In genomic region chr17:75574404-75575093, GRCh38 we compare ENCODE assay signal across 29 cellular contexts. TPM values are rescaled to one million over a fixed set of nuclear protein-coding genes. Genes with fewer than 3 reads are reported as not detected.
DNase-seq lines count a peak whose midpoint lies in the region; ATAC-seq and TF ChIP-seq lines count a peak whose summit lies in the region.
"Had no signal": no experiment of that assay in that cellular context is flagged by ENCODE, and none has a peak within 500 bp of the region (broad histone marks: within the 10 kb centered on the region; RNA-seq: fewer than 3 reads in every experiment).

No MANE protein-coding gene starts in this region.

- no peaks in the 10 kb centered on the region for H3K36me3 ChIP-seq in Caco-2 (ENCODE audit: control insufficient read depth, insufficient read depth, low read length)
- no peaks in the 10 kb centered on the region for H3K36me3 ChIP-seq in Panc1 (ENCODE audit: control insufficient read depth, insufficient read depth, low read length)
- no peaks in the 10 kb centered on the region for H3K36me3 ChIP-seq in aorta (ENCODE audit: control insufficient read depth in 1 of 2, insufficient read depth in 2 of 2, low read length in 1 of 2)

- 90 to 91% methylated on average over 26 to 31 of the region's 31 CpGs for WGBS in aorta, 2 donors

- H3K4me1 Mint-ChIP-seq in Caco-2 (ENCODE audit: low read depth, unreplicated experiment), result peaks cover 8% of the 10 kb centered on the region
- H3K4me1 Mint-ChIP-seq: CD8-positive, alpha-beta memory T cell had no signal

- H3K4me1 ChIP-seq in Caco-2, result peaks cover 23% of the 10 kb centered on the region
- H3K4me1 ChIP-seq in Panc1 (ENCODE audit: control insufficient read depth, insufficient read depth, low read length), result no peaks in the 10 kb centered on the region
- no peaks in the 10 kb centered on the region for H3K4me1 ChIP-seq in aorta (ENCODE audit: control insufficient read depth in 1 of 2, insufficient read depth in 2 of 2, low read length in 2 of 2)
- H3K4me1 ChIP-seq: A549 had no signal

- H3K27me3 Mint-ChIP-seq in Caco-2 (ENCODE audit: insufficient read depth, unreplicated experiment), result no peaks in the 10 kb centered on the region
- H3K27me3 Mint-ChIP-seq: CD8-positive, alpha-beta memory T cell had no signal

- peaks cover 64% of the 10 kb centered on the region for H3K36me3 Mint-ChIP-seq in Caco-2 (ENCODE audit: insufficient read depth, unreplicated experiment)

- no peak for TF ChIP-seq CTCF in Caco-2 (IDR thresholded peaks at IDR 0.05; ENCODE audit: insufficient read depth in 1 of 2, low read depth in 1 of 2, low read length in 1 of 2, severe bottlenecking in 1 of 2, unreplicated experiment in 1 of 2)
- TF ChIP-seq CTCF in Panc1 (IDR thresholded peaks at IDR 0.05), result no peak

- in situ Hi-C loops in Panc1 (cut with HindIII; ENCODE audit: low pct_unique_long_range_greater_than_20kb, low sequenced_read_pairs), result no loop called here

- no peak overlapping the region for H3K4me3 Mint-ChIP-seq in Caco-2 (ENCODE audit: unreplicated experiment)
- H3K4me3 Mint-ChIP-seq: CD8-positive, alpha-beta memory T cell had no signal

- H3K27ac ChIP-seq in Panc1 (ENCODE audit: low read length) (no peak overlapping the region), aorta (ENCODE audit: low read depth in 1 of 2, low read length in 2 of 2) (no peak overlapping the region)
- H3K27ac ChIP-seq: A549, C4-2B, PC-9 had no signal

- H3K4me3 ChIP-seq in Caco-2 (ENCODE audit: low read depth, low read length) (no peak overlapping the region), Panc1 (ENCODE audit: low read depth in 2 of 2, low read length in 2 of 2) (no peak overlapping the region), aorta (ENCODE audit: low read length in 2 of 2) (no peak overlapping the region)
- H3K4me3 ChIP-seq: A549, K562, PC-9 had no signal

- no peak for DNase-seq in Caco-2
- no peak for DNase-seq in Panc1 (ENCODE audit: low read depth, low spot score)
- peak; percentile 42 for DNase-seq in left lobe of liver (ENCODE audit: low spot score)
- no peak for DNase-seq in aorta
- no peak for DNase-seq in DMS 273 (lab: John Stamatoyannopoulos, UW; ENCODE audit: unreplicated experiment)
- no peak for DNase-seq in activated gamma-delta T cell treated with Interleukin-2 at 50 U/mL for 16 hours
- no peak for DNase-seq in NCI-H1436 (lab: John Stamatoyannopoulos, UW)
- DNase-seq: AML-193; Calu3; CD8-positive, alpha-beta memory T cell; DMS153; DND-41; Kasumi-1; MV-4-11; NCI-H1105; NCI-H146; NCI-H1930; NCI-H446; NCI-H526; NCI-H82; NK-92 treated with Interleukin-12 subunit alpha and Interleukin-12 subunit beta, amount 100 ng/mL, for 24 hours; PC-9; RPMI8226; SHP77 had no signal

- CTCF ChIA-PET in Caco-2 (lab: Charles Lee) (interaction anchor here (0.6 kb wide), 1 partner anchor 146 kb away, joined by 7 read pairs; no protein-coding TSS in a partner anchor), Panc1 (lab: Charles Lee) (no interaction called here)

- no peaks in the 10 kb centered on the region for H3K9me3 ChIP-seq in Caco-2
- H3K9me3 ChIP-seq in Panc1 (ENCODE audit: control insufficient read depth, insufficient read depth, low read depth, low read length), result no peaks in the 10 kb centered on the region
- no peaks in the 10 kb centered on the region for H3K9me3 ChIP-seq in aorta (ENCODE audit: control insufficient read depth, low read length)
- H3K9me3 ChIP-seq: A549 had no signal

- no peak for ATAC-seq in Panc1
- no peak for ATAC-seq in left lobe of liver
- peak; percentile 37 for ATAC-seq in aorta (ENCODE audit: low FRiP score)
- ATAC-seq: K562 had no signal

- TSS peak; percentile 41 for BruUV-seq in Caco-2 (replicated peaks; lab: Mats Ljungman, UMichigan)
- TSS peak; percentile 70 for BruUV-seq in Panc1 (replicated peaks; lab: Mats Ljungman, UMichigan)

- H3K27me3 ChIP-seq in Caco-2 (replicated peaks; ENCODE audit: control insufficient read depth, insufficient read depth, low read length), result no peaks in the 10 kb centered on the region
- H3K27me3 ChIP-seq in Panc1 (ENCODE audit: control insufficient read depth, insufficient read depth, low read length), result no peaks in the 10 kb centered on the region
- no peaks in the 10 kb centered on the region for H3K27me3 ChIP-seq in aorta (ENCODE audit: control insufficient read depth in 1 of 2, insufficient read depth in 2 of 2, low read length in 1 of 2)

- POLR2A ChIA-PET in Caco-2 (lab: Charles Lee) (no interaction called here), Panc1 (lab: Charles Lee) (no interaction called here)

- no peaks in the 10 kb centered on the region for H3K9me3 Mint-ChIP-seq in Caco-2 (ENCODE audit: unreplicated experiment)
- H3K9me3 Mint-ChIP-seq: CD8-positive, alpha-beta memory T cell had no signal

- intact Hi-C loops in Caco-2 (cut with micrococcal nuclease; ENCODE audit: unreplicated experiment), result no loop called here
- intact Hi-C loops in Panc1 (cut with micrococcal nuclease; ENCODE audit: unreplicated experiment), result no loop called here
- intact Hi-C loops in aorta (cut with DNase I), result no loop called here

- no peak overlapping the region for H3K27ac Mint-ChIP-seq in Caco-2 (ENCODE audit: unreplicated experiment)

RNA-seq across cellular contexts. Expression of gene MYO15B, which starts 13.1 kb away (rescaled TPM):
- total RNA-seq in Caco-2 (2022) (12.3 and 24.4 TPM in 2 replicates), Panc1 (2021; ENCODE audit: unreplicated experiment) (26.5 TPM), left lobe of liver (34.2 TPM), aorta (100 to 1,000 TPM; 113 to 279 TPM)
- polyA plus RNA-seq in Panc1 (2012; ENCODE audit: insufficient read length), result 26.4 TPM
- 100 to 1,000 TPM; 125 to 151 TPM for polyA plus RNA-seq in aorta

RNA-seq across cellular contexts. Expression of gene LLGL2, which starts 49.1 kb away (rescaled TPM):
- total RNA-seq in Caco-2 (2022) (165 and 179 TPM in 2 replicates), Panc1 (2021; ENCODE audit: unreplicated experiment) (201 TPM), left lobe of liver (90.6 TPM), aorta (10 to 100 TPM in 1 of 2 donors, 1 to 10 TPM in 1; 9.7 to 11.1 TPM)
- 233 TPM for polyA plus RNA-seq in Panc1 (2012; ENCODE audit: insufficient read length)
- 10 to 100 TPM; 10.1 to 14.4 TPM for polyA plus RNA-seq in aorta

RNA-seq across cellular contexts. Expression of gene TSEN54, which starts 58.2 kb away (rescaled TPM):
- total RNA-seq in Caco-2 (2022) (71.3 and 74.5 TPM in 2 replicates), Panc1 (2021; ENCODE audit: unreplicated experiment) (78.7 TPM), left lobe of liver (15.9 TPM), aorta (10 to 100 TPM; 10.8 to 14.0 TPM)
- 50.8 TPM for polyA plus RNA-seq in Panc1 (2012; ENCODE audit: insufficient read length)
- polyA plus RNA-seq in aorta, result 10 to 100 TPM in 1 of 2 donors, 1 to 10 TPM in 1; 8.8 to 27.3 TPM

RNA-seq across cellular contexts. Expression of gene SMIM5, which starts 58.7 kb away (rescaled TPM):
- total RNA-seq in Caco-2 (2022) (0.20 TPM in 1 of 2 replicates, not detected in the other), Panc1 (2021; ENCODE audit: unreplicated experiment) (0.10 TPM), left lobe of liver (0.13 TPM), aorta (1 to 10 TPM in 1 of 2 donors, under 1 TPM in 1; 0.23 to 1.2 TPM)
- polyA plus RNA-seq in Panc1 (2012; ENCODE audit: insufficient read length), result 0.24 TPM
- 1 to 10 TPM in 1 of 2 donors, under 1 TPM in 1; 0.05 to 2.1 TPM for polyA plus RNA-seq in aorta
- total RNA-seq: H1, K562, SK-MEL-5 had no signal
- polyA plus RNA-seq: H1 had no signal

RNA-seq across cellular contexts. Expression of gene CASKIN2, which starts 59.2 kb away (rescaled TPM):
- total RNA-seq in Caco-2 (2022) (41.8 and 48.9 TPM in 2 replicates), Panc1 (2021; ENCODE audit: unreplicated experiment) (40.0 TPM), left lobe of liver (26.4 TPM), aorta (10 to 100 TPM; 61.5 to 63.4 TPM)
- 20.3 TPM for polyA plus RNA-seq in Panc1 (2012; ENCODE audit: insufficient read length)
- polyA plus RNA-seq in aorta, result 1 to 10 TPM; 4.0 to 8.9 TPM
